Comparison of ENCODE assay signal across 8 cellular contexts in genomic region chr16:58515125-58515870, GRCh38. TPM values are rescaled to one million over a fixed set of nuclear protein-coding genes. Genes with fewer than 3 reads are reported as not detected.
DNase-seq lines count a peak whose midpoint lies in the region; ATAC-seq, FAIRE-seq and TF ChIP-seq lines count a peak whose summit lies in the region.

Gene SETD6 (plus strand): TSS chr16:58515517. CDS start chr16:58515538, 21 bp downstream.

- FAIRE-seq in A549 (lab: Jason Lieb, UNC) = no peak

- peak; percentile 67 for TF ChIP-seq POLR2A in A549 (IDR thresholded peaks at IDR 0.05; ENCODE audit: low read length)

- H3K27ac ChIP-seq in A549 (peak within 1 kb of the TSS; percentile 87 to 94), colonic mucosa (peak within 1 kb of the TSS; percentile 65)

- CTCF ChIA-PET in A549 (lab: Yijun Ruan, JAX) = interaction anchor here (0.5 to 8.1 kb wide), 6 partner anchors 18 to 241 kb away, joined by 3 to 110 read pairs (median 5); partner anchors contain the start of gene NDRG4

- TF ChIP-seq EP300 in A549 (IDR thresholded peaks at IDR 0.05) = no peak

- ATAC-seq in A549 (peak; percentile 73 to 86), GM18520 (IDR thresholded peaks at IDR 0.05; ENCODE audit: unreplicated experiment) (peak; percentile 50), HG03045 (IDR thresholded peaks at IDR 0.05; ENCODE audit: unreplicated experiment) (peak; percentile 78), left colon (peak; percentile 84)

- peak within 1 kb of the TSS; percentile 90 for H3K4me2 ChIP-seq in A549

- peak within 1 kb of the TSS; percentile 85 for H3K4me3 ChIP-seq in A549
- H3K4me3 ChIP-seq in colonic mucosa = peak within 1 kb of the TSS; percentile 74

- TF ChIP-seq CTCF in A549 (IDR thresholded peaks at IDR 0.05) (no peak), colonic mucosa (IDR thresholded peaks at IDR 0.05) (no peak)

- peaks cover 6% of the 10 kb centered on the region for H3K36me3 ChIP-seq in colonic mucosa

- H3K4me1 ChIP-seq in A549 (peaks cover 13% of the 10 kb centered on the region; the same call in 2 of the 3 replicates), colonic mucosa (peaks cover 3% of the 10 kb centered on the region)

- H3K9ac ChIP-seq in colonic mucosa (ENCODE audit: low read depth in 2 of 2, low read length in 2 of 2) = peak within 1 kb of the TSS; percentile 68

- POLR2A ChIA-PET in A549 (lab: Yijun Ruan, JAX) = interaction anchor here (0.6 to 0.8 kb wide), 3 partner anchors 10 to 146 kb away, joined by 3 to 4 read pairs (median 3); partner anchors contain the start of gene CNOT1

- TF ChIP-seq RAD21 in A549 (conservative IDR thresholded peaks at IDR 0.05 in 1 of 2, IDR thresholded peaks at IDR 0.05 in 1 of 2) = no peak

- intact Hi-C loops in colonic mucosa (cut with DNase I) (no loop called here), left colon (cut with DNase I, micrococcal nuclease) (no loop called here)

- WGBS in A549 (ENCODE audit: missing lambda C conversion rate) = 57% methylated on average over 74 of the region's 80 CpGs

- DNase-seq in A549 (ENCODE audit: low read depth in 1 of 2, low spot score in 1 of 2) (peak; percentile 57 to 86), NCI-H345 (lab: John Stamatoyannopoulos, UW) (peak; percentile 85), colonic mucosa (peak; percentile 91), left colon (peak; percentile 89 to 92)
- DNase-seq in activated CD4-positive, alpha-beta T cell treated with anti-CD3 and anti-CD28 coated beads for 4 hours = peak; percentile 63 to 70
- DNase-seq in stimulated activated CD4-positive, alpha-beta T cell treated with anti-CD3 and anti-CD28 coated beads, Interleukin-1b, Interleukin-23, amount 100 ng/mL, for 48 hours = peak; percentile 73

- H3K9me3 ChIP-seq in A549 = no peaks in the 10 kb centered on the region
- H3K9me3 ChIP-seq in colonic mucosa = no peaks in the 10 kb centered on the region

- no peaks in the 10 kb centered on the region for H3K27me3 ChIP-seq in colonic mucosa

TF ChIP-seq in A549, 52 proteins besides CTCF, POLR2A, EP300 and RAD21:
- TF ChIP-seq TFCP2L1 (CRISPR knock-in tag; IDR thresholded peaks at IDR 0.05) = peak; percentile 72; the same call in 1 of the 2 replicates
- no peak for TF ChIP-seq SREBF2 (IDR thresholded peaks at IDR 0.05)
- peak; percentile 99 for TF ChIP-seq MAX (IDR thresholded peaks at IDR 0.05)
- peak; percentile 54; the same call in 1 of the 3 replicates for TF ChIP-seq BCL3 (IDR thresholded peaks at IDR 0.05)
- 0 out of 2 replicates have a peak, but pooled peaks have one; percentile 59 for TF ChIP-seq MYC (IDR thresholded peaks at IDR 0.05; ENCODE audit: borderline replicate concordance, low read length)
- peak; percentile 94 for TF ChIP-seq E2F6 (IDR thresholded peaks at IDR 0.05; ENCODE audit: borderline replicate concordance, low read depth)
- peak; percentile 33; the same call in 1 of the 2 replicates for TF ChIP-seq POLR2AphosphoS2 (conservative IDR thresholded peaks at IDR 0.05; ENCODE audit: low read length)
- TF ChIP-seq MAZ (IDR thresholded peaks at IDR 0.05; ENCODE audit: borderline replicate concordance, low read depth, low read length) = no peak
- peak; percentile 85 for TF ChIP-seq USF2 (IDR thresholded peaks at IDR 0.05)
- peak; percentile 27; the same call in 1 of the 2 replicates for TF ChIP-seq PHF8 (IDR thresholded peaks at IDR 0.05; ENCODE audit: borderline replicate concordance, low read depth)
- 0 out of 2 replicates have a peak, but pooled peaks have one; percentile 36 for TF ChIP-seq PBX3 (IDR thresholded peaks at IDR 0.05)
- TF ChIP-seq HES2 (IDR thresholded peaks at IDR 0.05) = no peak
- peak; percentile 60 to 80; a peak in 4 of 5 replicates for TF ChIP-seq JUN (IDR thresholded peaks at IDR 0.05)
- no peak for TF ChIP-seq HOXB5 (CRISPR knock-in tag; IDR thresholded peaks at IDR 0.05)

RNA-seq across cellular contexts. Expression of gene SETD6, which starts in this region (rescaled TPM):
- 16.5 and 19.2 TPM in 2 replicates for polyA plus RNA-seq in A549 (2011; rRNA removed)
- 18.4 and 19.7 TPM in 2 replicates for polyA plus RNA-seq in A549 (2012; cell fraction: cytosol; rRNA removed)
- 60.4 and 73.2 TPM in 2 replicates for polyA plus RNA-seq in A549 (2012; cell fraction: nucleus; rRNA removed)
- polyA plus RNA-seq in A549 (2017; fragmentation: RNase III; extraction: RNeasy Plus Mini Kit Qiagen cat#74134 plus additional on column Dnase treatment) = 24.9 to 30.4 TPM (median 27.5 TPM) in 3 replicates
- 8.9 and 12.1 TPM in 2 replicates for polyA minus RNA-seq in A549 (2011; rRNA and poly(A)+ RNA removed)
- total RNA-seq in colonic mucosa = 10 to 100 TPM in 1 of 2 donors, 1 to 10 TPM in 1; 8.5 to 18.0 TPM
- 10 to 100 TPM; 11.4 to 13.8 TPM for total RNA-seq in left colon

Comparison
In these comparisons a context has a peak if more than half of its experiments do, and no peak if none do; other contexts are left out.
1. Peak in every context shown above with its lines: DNase-seq, ATAC-seq, H3K4me3 ChIP-seq and H3K27ac ChIP-seq.